Comparison of ENCODE assay signal across 8 cellular contexts in the genomic region with DNA sequence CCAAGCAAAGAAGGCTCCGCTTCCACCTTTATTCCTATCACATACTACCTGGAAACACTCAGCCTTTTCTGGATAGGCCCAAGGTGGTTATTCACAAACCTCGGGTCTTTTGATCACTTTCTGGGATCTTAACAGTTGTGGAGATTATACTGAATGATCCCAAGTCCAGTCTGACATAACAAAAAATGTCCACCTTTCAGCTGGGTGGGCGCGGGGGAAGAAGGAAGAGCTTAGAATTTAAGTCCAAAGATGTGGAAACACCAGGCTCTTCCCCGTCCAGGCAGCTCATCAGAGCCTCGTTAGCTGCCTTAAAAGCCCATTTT. TPM values are rescaled to one million over a fixed set of nuclear protein-coding genes. Genes with fewer than 3 reads are reported as not detected.
A peak's percentile ranks its signal among the peaks of the same experiment; 100 is the strongest.
DNase-seq lines count a peak whose midpoint lies in the region; ATAC-seq, FAIRE-seq and TF ChIP-seq lines count a peak whose summit lies in the region.

No MANE protein-coding gene starts in this region.

- H3K4me1 Mint-ChIP-seq in endothelial cell (ENCODE audit: unreplicated experiment) = peaks cover 12% of the 10 kb centered on the region

- peaks cover 8% of the 10 kb centered on the region for H3K79me2 ChIP-seq in DOHH2 (ENCODE audit: control insufficient read depth, low read length)

- H4K20me1 ChIP-seq in DOHH2 (ENCODE audit: control insufficient read depth, insufficient read depth, low read depth, low read length) = no peaks in the 10 kb centered on the region

- peak overlapping the region; percentile 96 for H3K4me2 ChIP-seq in DOHH2 (ENCODE audit: low read length)

- intact Hi-C loops in pancreas (cut with DNase I) = no loop called here

- no peaks in the 10 kb centered on the region for H3K9me2 ChIP-seq in DOHH2 (replicated peaks; ENCODE audit: control insufficient read depth, low read length)

- H3K4me3 ChIP-seq in DOHH2 (ENCODE audit: low read length) (peak overlapping the region; percentile 94), pancreas (peak overlapping the region; percentile 35 to 90 (median 70))

- TF ChIP-seq CTCF in DOHH2 (IDR thresholded peaks at IDR 0.05; ENCODE audit: low read depth, low read length, poor library complexity, severe bottlenecking) (no peak), endothelial cell (IDR thresholded peaks at IDR 0.05; ENCODE audit: unreplicated experiment) (no peak), pancreas (IDR thresholded peaks at IDR 0.05) (no peak)

- H3K27me3 Mint-ChIP-seq in endothelial cell (ENCODE audit: unreplicated experiment) = peaks cover 15% of the 10 kb centered on the region

- no peaks in the 10 kb centered on the region for H3K9me3 Mint-ChIP-seq in endothelial cell (ENCODE audit: unreplicated experiment)

- 10 to 16% methylated on average over 6 of the region's 6 CpGs for WGBS in pancreas, 2 donors

- H3K27ac ChIP-seq in DOHH2 (ENCODE audit: low read depth, low read length) (peak overlapping the region; percentile 76), pancreas (peak overlapping the region; percentile 89 to 95 (median 94))

- H3K4me3 Mint-ChIP-seq in endothelial cell (ENCODE audit: unreplicated experiment) = peak overlapping the region; percentile 96

- peak; percentile 1 to 2 (median 2) for ATAC-seq in pancreas
- no peak for ATAC-seq in HG02885 (IDR thresholded peaks at IDR 0.05; ENCODE audit: poor library complexity, unreplicated experiment)
- ATAC-seq in HG03095 (IDR thresholded peaks at IDR 0.05; ENCODE audit: unreplicated experiment) = no peak
- ATAC-seq in GM18498 (IDR thresholded peaks at IDR 0.05; ENCODE audit: unreplicated experiment) = no peak

- peaks cover 38% of the 10 kb centered on the region for H3K4me1 ChIP-seq in DOHH2 (ENCODE audit: control insufficient read depth, low read length)
- peaks cover 0 to 4% (median 3%) of the 10 kb centered on the region in 3 donors for H3K4me1 ChIP-seq in pancreas

- DNase-seq in NCI-H82 treated with DMSO at 0.1 percent for 48 hours (lab: John Stamatoyannopoulos, UW; ENCODE audit: unreplicated experiment) (peak; percentile 34), endothelial cell (ENCODE audit: low spot score) (no peak), pancreas (no peak), HPDE6-E6E7 (ENCODE audit: extremely low spot score) (no peak)

- peak overlapping the region; percentile 78 for H3K27ac Mint-ChIP-seq in endothelial cell (ENCODE audit: unreplicated experiment)

- H3F3A ChIP-seq in DOHH2 (ENCODE audit: control insufficient read depth, insufficient read depth) = 0 out of 2 replicates have a peak, but pooled peaks cover 4% of the 10 kb centered on the region

- no peaks in the 10 kb centered on the region for H3K36me3 Mint-ChIP-seq in endothelial cell (ENCODE audit: low read depth, unreplicated experiment)

- FAIRE-seq in pancreas (lab: Jason Lieb, UNC) = no peak

- no peaks in the 10 kb centered on the region for H3K9me3 ChIP-seq in DOHH2 (ENCODE audit: control insufficient read depth, insufficient read depth, low read length)
- no peaks in the 10 kb centered on the region for H3K9me3 ChIP-seq in pancreas

- H3K27me3 ChIP-seq in DOHH2 (ENCODE audit: control insufficient read depth, low read length) (no peaks in the 10 kb centered on the region), pancreas (peaks cover 0 to 5% (median 0%) of the 10 kb centered on the region in 4 donors)

- peaks cover 3% of the 10 kb centered on the region; the same call in 1 of the 2 replicates for H3K36me3 ChIP-seq in DOHH2 (ENCODE audit: control insufficient read depth, low read length)
- H3K36me3 ChIP-seq in pancreas = no peaks in the 10 kb centered on the region

RNA-seq across cellular contexts. Expression of a gene that starts 0.3 kb away (rescaled TPM):
- total RNA-seq in endothelial cell (ENCODE audit: unreplicated experiment) (2.4 TPM), pancreas (1 to 10 TPM in 4 of 6 donors, under 1 TPM in 2; 0.60 to 2.7 (median 2.5) TPM)
- polyA plus RNA-seq in pancreas = 1 to 10 TPM; 5.6 to 6.7 TPM

RNA-seq across cellular contexts. Expression of a gene that starts 15.1 kb away (rescaled TPM):
- not detected for total RNA-seq in endothelial cell (ENCODE audit: unreplicated experiment)
- total RNA-seq in pancreas = under 1 TPM in 2 of 6 donors, not detected in 4; 0.03 to 0.09 TPM
- polyA plus RNA-seq in pancreas = under 1 TPM in 1 of 2 donors, not detected in 1; 0.07 TPM

Comparison
In these comparisons a context has a peak if more than half of its experiments do, and no peak if none do; other contexts are left out.
1. ATAC-seq: peak in pancreas (4 of 4); none in HG02885 (single experiment), HG03095 (single experiment) and GM18498 (single experiment).